In genomic region chr1:29260531-29260930, GRCh38 we compare ENCODE assay signal across 13 cellular contexts. TPM values are rescaled to one million over a fixed set of nuclear protein-coding genes. Genes with fewer than 3 reads are reported as not detected.
DNase-seq lines count a peak whose midpoint lies in the region; ATAC-seq, FAIRE-seq and TF ChIP-seq lines count a peak whose summit lies in the region.
"Had no signal": no experiment of that assay in that cellular context is flagged by ENCODE, and none has a peak within 500 bp of the region (broad histone marks: within the 10 kb centered on the region; RNA-seq: fewer than 3 reads in every experiment).

No MANE protein-coding gene starts in this region.

- peaks cover 45 to 65% (median 57%) of the 10 kb centered on the region in 5 donors for H3K27me3 Mint-ChIP-seq in naive thymus-derived CD4-positive, alpha-beta T cell

- H3K79me1 ChIP-seq in H1 (ENCODE audit: low read depth, low read length), result no peaks in the 10 kb centered on the region

- no peak for DNase-seq in AG10803 (ENCODE audit: low read depth)
- peak; percentile 80 for DNase-seq in H7
- no peak for DNase-seq in H1 (ENCODE audit: low read depth in 1 of 2, low spot score in 2 of 2)
- no peak for DNase-seq in naive thymus-derived CD4-positive, alpha-beta T cell
- DNase-seq in T1000 (lab: John Stamatoyannopoulos, UW), result no peak
- no peak for DNase-seq in SK-N-SH
- no peak for DNase-seq in DMS 273 (lab: John Stamatoyannopoulos, UW; ENCODE audit: unreplicated experiment)
- DNase-seq: Calu3, NCI-H2029 treated with DMSO at 0.1 percent for 48 hours had no signal

- H3K27me3 ChIP-seq in H7 (ENCODE audit: control insufficient read depth, insufficient read depth, low read length) (peaks cover 25% of the 10 kb centered on the region), H1 (replicated peaks in 1 of 4; ENCODE audit: control insufficient read depth in 3 of 4, extremely low read depth in 1 of 4, insufficient read depth in 3 of 4, low read length in 3 of 4) (peaks cover 7 to 33% (median 27%) of the 10 kb centered on the region in 4 experiments), SK-N-SH (ENCODE audit: insufficient read depth) (no peaks in the 10 kb centered on the region)
- H3K27me3 ChIP-seq in naive thymus-derived CD4-positive, alpha-beta T cell (ENCODE audit: control insufficient read depth in 2 of 2, insufficient read depth in 2 of 2, low read length in 2 of 2), result peaks cover 0 to 12% of the 10 kb centered on the region in 2 donors
- H3K27me3 ChIP-seq: upper lobe of left lung had no signal

- H4K5ac ChIP-seq in H1 (ENCODE audit: insufficient read length, low read depth, low read length), result peak overlapping the region; percentile 16

- H3K9me3 ChIP-seq in H1 (ENCODE audit: insufficient read depth in 2 of 2, low read depth in 1 of 2, low read length in 1 of 2), result no peaks in the 10 kb centered on the region; a peak in 1 of 4 replicates
- H3K9me3 ChIP-seq in naive thymus-derived CD4-positive, alpha-beta T cell (ENCODE audit: control insufficient read depth in 2 of 3, low read length in 3 of 3), result no peaks in the 10 kb centered on the region
- H3K9me3 ChIP-seq in SK-N-SH, result no peaks in the 10 kb centered on the region
- H3K9me3 ChIP-seq: upper lobe of left lung had no signal

- no peak overlapping the region for H3K27ac Mint-ChIP-seq in naive thymus-derived CD4-positive, alpha-beta T cell
- H3K27ac Mint-ChIP-seq: T-helper 1 cell treated with Interleukin-12 subunit alpha and Interleukin-12 subunit beta and Interleukin-4 antibody, amounts not matched to agents 30 μg/mL and 1 μg/mL, for 36 hours had no signal

- no peak overlapping the region for H3K56ac ChIP-seq in H1 (replicated peaks; ENCODE audit: insufficient read length, low read depth, low read length)

- no peaks in the 10 kb centered on the region for H3K36me3 ChIP-seq in H7 (replicated peaks; ENCODE audit: control insufficient read depth, insufficient read depth, low read length)
- no peaks in the 10 kb centered on the region; a peak in 1 of 8 replicates for H3K36me3 ChIP-seq in H1 (ENCODE audit: control insufficient read depth in 2 of 4, insufficient read depth in 4 of 4, low read length in 3 of 4)
- no peaks in the 10 kb centered on the region for H3K36me3 ChIP-seq in naive thymus-derived CD4-positive, alpha-beta T cell (ENCODE audit: control insufficient read depth in 2 of 3, insufficient read depth in 3 of 3, low read length in 3 of 3)
- H3K36me3 ChIP-seq in SK-N-SH (replicated peaks in 1 of 2; ENCODE audit: control insufficient read depth in 1 of 2, insufficient read depth in 2 of 2, low read length in 1 of 2), result no peaks in the 10 kb centered on the region
- H3K36me3 ChIP-seq: upper lobe of left lung had no signal

- no peak for TF ChIP-seq EP300 in H1 (IDR thresholded peaks at IDR 0.05; ENCODE audit: borderline replicate concordance in 1 of 2, low read depth in 2 of 2, low read length in 2 of 2)
- no peak for TF ChIP-seq EP300 in SK-N-SH (IDR thresholded peaks at IDR 0.05; ENCODE audit: borderline replicate concordance in 1 of 2, low read depth in 1 of 2, low read length in 1 of 2)

- H3K36me3 Mint-ChIP-seq in naive thymus-derived CD4-positive, alpha-beta T cell, result no peaks in the 10 kb centered on the region

- H3K23me2 ChIP-seq in H1 (ENCODE audit: low read depth, low read length), result peaks cover 14% of the 10 kb centered on the region; the same call in 1 of the 2 replicates

- TF ChIP-seq POLR2A in H1 (IDR thresholded peaks at IDR 0.05; ENCODE audit: control extremely low read depth in 1 of 2, low read depth in 2 of 2, low read length in 2 of 2), result no peak; a peak in 1 of 3 replicates

- peaks cover 0 to 8% (median 6%) of the 10 kb centered on the region in 7 donors for H3K4me1 Mint-ChIP-seq in naive thymus-derived CD4-positive, alpha-beta T cell

- no peaks in the 10 kb centered on the region for H3F3A ChIP-seq in SK-N-SH (replicated peaks; ENCODE audit: insufficient read depth)

- H2BK20ac ChIP-seq in H1 (ENCODE audit: low read length), result no peak overlapping the region

- H2AFZ ChIP-seq in H1 (ENCODE audit: low read length) (0 out of 2 replicates have a peak overlapping the region, but pooled peaks have one; percentile 40), SK-N-SH (ENCODE audit: low read depth) (no peak overlapping the region)

- FAIRE-seq in H1 (lab: Jason Lieb, UNC), result no peak
- FAIRE-seq: H54 had no signal

- H4K20me1 ChIP-seq in H1 (replicated peaks in 1 of 2; ENCODE audit: control insufficient read depth in 1 of 2, insufficient read depth in 2 of 2, low read length in 2 of 2), result peaks cover 0 to 8% of the 10 kb centered on the region in 2 experiments
- no peaks in the 10 kb centered on the region for H4K20me1 ChIP-seq in SK-N-SH (ENCODE audit: insufficient read depth)

- H3K4me3 ChIP-seq in AG10803 (ENCODE audit: low read length), result peak overlapping the region; percentile 53
- peak overlapping the region; percentile 71 for H3K4me3 ChIP-seq in H7 (ENCODE audit: insufficient read depth, low read depth, low read length)
- peak overlapping the region; percentile 52 to 69 (median 58) for H3K4me3 ChIP-seq in H1 (ENCODE audit: extremely low read depth in 1 of 4, insufficient read depth in 2 of 4, low read depth in 3 of 4, low read length in 4 of 4)
- no peak overlapping the region for H3K4me3 ChIP-seq in naive thymus-derived CD4-positive, alpha-beta T cell (ENCODE audit: low read length)
- H3K4me3 ChIP-seq in SK-N-SH (ENCODE audit: low read depth in 2 of 2, low read length in 1 of 2), result no peak overlapping the region

- H2BK120ac ChIP-seq in H1 (replicated peaks; ENCODE audit: low read depth, low read length), result no peak overlapping the region

- H3K4ac ChIP-seq in H1 (replicated peaks; ENCODE audit: insufficient read length, low read depth, low read length), result no peak overlapping the region

- ATAC-seq in naive thymus-derived CD4-positive, alpha-beta T cell, result no peak
- ATAC-seq in GM18873 (IDR thresholded peaks at IDR 0.05; ENCODE audit: low FRiP score, unreplicated experiment), result no peak

- 0 out of 2 replicates have a peak overlapping the region, but pooled peaks have one; percentile 60 for H3K18ac ChIP-seq in H1 (ENCODE audit: extremely low read depth, low read length)

- peak overlapping the region; percentile 45 for H4K8ac ChIP-seq in H1 (ENCODE audit: extremely low read depth, insufficient read depth, low read length)

- no peaks in the 10 kb centered on the region for H3K9me2 ChIP-seq in SK-N-SH

- H2BK12ac ChIP-seq in H1 (ENCODE audit: low read depth, low read length), result no peak overlapping the region

- H2AK5ac ChIP-seq in H1 (ENCODE audit: low read depth, low read length), result no peak overlapping the region

- TF ChIP-seq CTCF in AG10803 (conservative IDR thresholded peaks at IDR 0.05; ENCODE audit: low read length), result no peak
- TF ChIP-seq CTCF in H1 (IDR thresholded peaks at IDR 0.05; ENCODE audit: control extremely low read depth in 1 of 3, insufficient read depth in 1 of 3, low read depth in 1 of 3, low read length in 3 of 3), result no peak
- no peak for TF ChIP-seq CTCF in SK-N-SH (IDR thresholded peaks at IDR 0.05)

- no peak overlapping the region for H2BK5ac ChIP-seq in H1 (ENCODE audit: low read depth, low read length)

- TF ChIP-seq RAD21 in H1 (IDR thresholded peaks at IDR 0.05 in 1 of 2, conservative IDR thresholded peaks at IDR 0.05 in 1 of 2; ENCODE audit: low read depth in 2 of 2, low read length in 2 of 2) (no peak), SK-N-SH (IDR thresholded peaks at IDR 0.05; ENCODE audit: low read length) (no peak)

- H3K4me1 ChIP-seq in H1 (replicated peaks in 1 of 4; ENCODE audit: control insufficient read depth in 3 of 4, insufficient read depth in 4 of 4, low read length in 3 of 4) (peaks cover 8 to 23% (median 16%) of the 10 kb centered on the region in 4 experiments), SK-N-SH (ENCODE audit: control insufficient read depth in 1 of 2, insufficient read depth in 2 of 2, low read depth in 1 of 2, low read length in 1 of 2) (peaks cover 18 to 26% of the 10 kb centered on the region in 2 experiments; a peak in 2 of 4 replicates)
- peaks cover 0 to 2% of the 10 kb centered on the region in 2 donors for H3K4me1 ChIP-seq in naive thymus-derived CD4-positive, alpha-beta T cell (ENCODE audit: control insufficient read depth in 2 of 2, insufficient read depth in 2 of 2, low read length in 2 of 2)

- H3K14ac ChIP-seq in H1 (ENCODE audit: insufficient read length), result no peak overlapping the region

- H3K4me2 ChIP-seq in H1 (ENCODE audit: insufficient read depth in 1 of 2, low read depth in 2 of 2, low read length in 2 of 2), result peak overlapping the region; percentile 62 to 85
- H3K4me2 ChIP-seq in SK-N-SH, result no peak overlapping the region

- H3K4me3 Mint-ChIP-seq in naive thymus-derived CD4-positive, alpha-beta T cell, result peak overlapping the region; percentile 21 to 87 (median 80)

- no peak overlapping the region for H2BK15ac ChIP-seq in H1 (ENCODE audit: low read length)

- no peak overlapping the region for H3K23ac ChIP-seq in H1 (ENCODE audit: insufficient read length)

- H3K9ac ChIP-seq in H1 (replicated peaks in 1 of 4; ENCODE audit: extremely low read depth in 1 of 4, low read depth in 3 of 4, low read length in 3 of 4), result peak overlapping the region in 1 of 4 experiments; percentile 39; a peak in 3 of 7 replicates
- H3K9ac ChIP-seq in SK-N-SH, result no peak overlapping the region

- CTCF ChIA-PET in H1 (lab: Charles Lee; ENCODE audit: partially characterized antibody), result interaction anchor here (0.6 to 1.7 kb wide), 11 partner anchors 10 to 846 kb away, joined by 3 to 9 read pairs (median 4); no protein-coding TSS in a partner anchor
- CTCF ChIA-PET in naive thymus-derived CD4-positive, alpha-beta T cell (lab: Charles Lee), result no interaction called here
- CTCF ChIA-PET in SK-N-SH (lab: Yijun Ruan, JAX), result interaction anchor here (1.5 to 2.1 kb wide), 2 partner anchors 10 to 21 kb away, joined by 3 to 6 read pairs; no protein-coding TSS in a partner anchor

- H3K27ac ChIP-seq in H1 (ENCODE audit: low read depth, low read length) (no peak overlapping the region), SK-N-SH (ENCODE audit: low read depth in 2 of 2, low read length in 1 of 2) (no peak overlapping the region)
- no peak overlapping the region for H3K27ac ChIP-seq in naive thymus-derived CD4-positive, alpha-beta T cell (ENCODE audit: low read depth, low read length)
- H3K27ac ChIP-seq: upper lobe of left lung had no signal

- 25% methylated on average over 29 of the region's 29 CpGs; no CpG with 5 or more reads in 1 of the 2 experiments for WGBS in H1 (ENCODE audit: extremely low coverage in 1 of 2, insufficient coverage in 1 of 2, insufficient read length in 1 of 2, insufficient replicate concordance in 2 of 2, low coverage in 1 of 2, low lambda C conversion rate in 2 of 2, missing lambda C conversion rate in 1 of 2), 2 experiments
- 95% methylated on average over 12 of the region's 29 CpGs for WGBS in SK-N-SH (ENCODE audit: low lambda C conversion rate)

- POLR2A ChIA-PET in H1 (lab: Charles Lee; ENCODE audit: partially characterized antibody) (interaction anchor here (0.7 to 2.6 kb wide), 5 partner anchors 10 to 32 kb away, joined by 3 to 11 read pairs (median 6); no protein-coding TSS in a partner anchor), SK-N-SH (lab: Yijun Ruan, JAX) (interaction anchor here (0.8 kb wide), 1 partner anchor 10 kb away, joined by 3 read pairs; no protein-coding TSS in a partner anchor)
- POLR2A ChIA-PET in naive thymus-derived CD4-positive, alpha-beta T cell (lab: Charles Lee), result no interaction called here

- no peaks in the 10 kb centered on the region for H3K79me2 ChIP-seq in H1 (ENCODE audit: control insufficient read depth in 1 of 2, insufficient read depth in 2 of 2, low read length in 2 of 2)
- no peaks in the 10 kb centered on the region for H3K79me2 ChIP-seq in SK-N-SH (ENCODE audit: insufficient read depth)

- intact Hi-C loops in naive thymus-derived CD4-positive, alpha-beta T cell (cut with micrococcal nuclease), result no loop called here

- H3K9me3 Mint-ChIP-seq in naive thymus-derived CD4-positive, alpha-beta T cell, result peaks cover 0 to 8% (median 0%) of the 10 kb centered on the region in 11 donors
- H3K9me3 Mint-ChIP-seq: T-helper 1 cell treated with Interleukin-12 subunit alpha and Interleukin-12 subunit beta and Interleukin-4 antibody, amounts not matched to agents 30 μg/mL and 1 μg/mL, for 36 hours had no signal

- H4K91ac ChIP-seq in H1 (replicated peaks; ENCODE audit: insufficient read length, low read length), result peak overlapping the region; percentile 52

RNA-seq across cellular contexts. Expression of gene PTPRU, which starts 24.2 kb away (rescaled TPM):
- 24.6 and 28.6 TPM in 2 replicates for total RNA-seq in H7 (2014; rRNA removed; shearing (Covaris generic))
- total RNA-seq in H1 (2021; fragmentation: NEBNext Ultra II Directional; extraction: Animal tissue kit (Norgen Biotek cat#: 25700)), result 41.8 and 55.3 TPM in 2 replicates
- polyA plus RNA-seq in H1 (2011; rRNA removed) (33.8 and 57.0 TPM in 2 replicates), SK-N-SH (2012; rRNA removed) (2.9 and 3.5 TPM in 2 replicates)
- 41.3 TPM for polyA plus RNA-seq in H1 (2011; cell fraction: cytosol; rRNA removed)
- 84.9 TPM for polyA plus RNA-seq in H1 (2011; cell fraction: nucleus; rRNA removed)
- polyA plus RNA-seq in H1 (2012, experiment 1 of 2), result 23.1 to 40.3 TPM (median 37.9 TPM) in 4 replicates
- 38.4 TPM for polyA plus RNA-seq in H1 (2012, experiment 2 of 2)
- 29.7 TPM for polyA plus RNA-seq in H1 (2013, experiment 1 of 2)
- polyA plus RNA-seq in H1 (2013, experiment 2 of 2), result 33.1 TPM
- 39.2 and 41.2 TPM in 2 replicates for polyA minus RNA-seq in H1 (2011; rRNA and poly(A)+ RNA removed)
- polyA minus RNA-seq in H1 (2011; cell fraction: cytosol; rRNA and poly(A)+ RNA removed), result 79.9 TPM
- 57.9 TPM for polyA minus RNA-seq in H1 (2011; cell fraction: nucleus; rRNA and poly(A)+ RNA removed)
- under 1 TPM in 2 of 5 experiments, not detected in 3; 0.17 to 0.42 TPM for total RNA-seq in naive thymus-derived CD4-positive, alpha-beta T cell
- not detected for polyA plus RNA-seq in naive thymus-derived CD4-positive, alpha-beta T cell
- polyA plus RNA-seq in SK-N-SH (2012; cell fraction: cytosol; rRNA removed), result 1.5 and 2.9 TPM in 2 replicates
- 6.8 and 12.6 TPM in 2 replicates for polyA plus RNA-seq in SK-N-SH (2012; cell fraction: nucleus; rRNA removed)

RNA-seq across cellular contexts. Expression of gene MECR, which starts 29.8 kb away (rescaled TPM):
- 62.1 and 71.1 TPM in 2 replicates for total RNA-seq in H7 (2014; rRNA removed; shearing (Covaris generic))
- 24.4 and 26.5 TPM in 2 replicates for total RNA-seq in H1 (2021; fragmentation: NEBNext Ultra II Directional; extraction: Animal tissue kit (Norgen Biotek cat#: 25700))
- polyA plus RNA-seq in H1 (2011; rRNA removed), result 24.2 and 28.2 TPM in 2 replicates
- 31.6 TPM for polyA plus RNA-seq in H1 (2011; cell fraction: cytosol; rRNA removed)
- polyA plus RNA-seq in H1 (2011; cell fraction: nucleus; rRNA removed), result 39.5 TPM
- 18.0 to 37.4 TPM (median 33.6 TPM) in 4 replicates for polyA plus RNA-seq in H1 (2012, experiment 1 of 2)
- polyA plus RNA-seq in H1 (2012, experiment 2 of 2), result 33.1 TPM
- 25.0 TPM for polyA plus RNA-seq in H1 (2013, experiment 1 of 2)
- 25.4 TPM for polyA plus RNA-seq in H1 (2013, experiment 2 of 2)
- polyA minus RNA-seq in H1 (2011; rRNA and poly(A)+ RNA removed), result 23.2 and 34.1 TPM in 2 replicates
- 14.5 TPM for polyA minus RNA-seq in H1 (2011; cell fraction: cytosol; rRNA and poly(A)+ RNA removed)
- 27.7 TPM for polyA minus RNA-seq in H1 (2011; cell fraction: nucleus; rRNA and poly(A)+ RNA removed)
- total RNA-seq in naive thymus-derived CD4-positive, alpha-beta T cell, result 10 to 100 TPM in 4 of 5 experiments, 1 to 10 TPM in 1; 8.6 to 24.4 (median 16.8) TPM
- 10 to 100 TPM; 18.3 to 20.5 TPM for polyA plus RNA-seq in naive thymus-derived CD4-positive, alpha-beta T cell
- polyA plus RNA-seq in SK-N-SH (2012; rRNA removed), result 38.3 and 38.7 TPM in 2 replicates
- 28.6 and 32.9 TPM in 2 replicates for polyA plus RNA-seq in SK-N-SH (2012; cell fraction: cytosol; rRNA removed)
- polyA plus RNA-seq in SK-N-SH (2012; cell fraction: nucleus; rRNA removed), result 48.3 and 55.4 TPM in 2 replicates

Comparison
In these comparisons a context has a peak if more than half of its experiments do, and no peak if none do; other contexts are left out.
1. H3K4me3 ChIP-seq: peak in AG10803 (single experiment), H7 (single experiment) and H1 (4 of 4); none in naive thymus-derived CD4-positive, alpha-beta T cell (single experiment) and SK-N-SH (0 of 2).
2. RNA of gene PTPRU, which starts 24.2 kb away (total RNA-seq): 41.8 to 55.3 TPM in H1 and 24.6 to 28.6 TPM in H7; 0.17 to 0.42 TPM in naive thymus-derived CD4-positive, alpha-beta T cell; every median in the first group is over 10 times any median in the second.